In genomic region chr4:87387237-87387636, GRCh38 we compare ENCODE assay signal across 1 cellular context.
TF ChIP-seq lines count a peak whose summit lies in the region.

No MANE protein-coding gene starts in this region.

TF ChIP-seq in K562, 482 proteins besides CTCF, POLR2A, EP300 and RAD21:
- TF ChIP-seq CLOCK (CRISPR knock-in tag; IDR thresholded peaks at IDR 0.05; ENCODE audit: borderline replicate concordance) (no peak), JUND (IDR thresholded peaks at IDR 0.05; ENCODE audit: borderline replicate concordance, low read depth, low read length) (no peak), JUND (tag; IDR thresholded peaks at IDR 0.05; ENCODE audit: borderline replicate concordance, low read depth, low read length) (no peak), ZNF212 (CRISPR knock-in tag; IDR thresholded peaks at IDR 0.05) (no peak), GABPA (tag; conservative IDR thresholded peaks at IDR 0.05; ENCODE audit: low read depth) (no peak)
- TF ChIP-seq, protein P1, sequence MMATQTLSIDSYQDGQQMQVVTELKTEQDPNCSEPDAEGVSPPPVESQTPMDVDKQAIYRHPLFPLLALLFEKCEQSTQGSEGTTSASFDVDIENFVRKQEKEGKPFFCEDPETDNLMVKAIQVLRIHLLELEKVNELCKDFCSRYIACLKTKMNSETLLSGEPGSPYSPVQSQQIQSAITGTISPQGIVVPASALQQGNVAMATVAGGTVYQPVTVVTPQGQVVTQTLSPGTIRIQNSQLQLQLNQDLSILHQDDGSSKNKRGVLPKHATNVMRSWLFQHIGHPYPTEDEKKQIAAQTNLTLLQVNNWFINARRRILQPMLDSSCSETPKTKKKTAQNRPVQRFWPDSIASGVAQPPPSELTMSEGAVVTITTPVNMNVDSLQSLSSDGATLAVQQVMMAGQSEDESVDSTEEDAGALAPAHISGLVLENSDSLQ (IDR thresholded peaks at IDR 0.05), result no peak
